23 cellular contexts compared by ENCODE assay signal in the genomic region with DNA sequence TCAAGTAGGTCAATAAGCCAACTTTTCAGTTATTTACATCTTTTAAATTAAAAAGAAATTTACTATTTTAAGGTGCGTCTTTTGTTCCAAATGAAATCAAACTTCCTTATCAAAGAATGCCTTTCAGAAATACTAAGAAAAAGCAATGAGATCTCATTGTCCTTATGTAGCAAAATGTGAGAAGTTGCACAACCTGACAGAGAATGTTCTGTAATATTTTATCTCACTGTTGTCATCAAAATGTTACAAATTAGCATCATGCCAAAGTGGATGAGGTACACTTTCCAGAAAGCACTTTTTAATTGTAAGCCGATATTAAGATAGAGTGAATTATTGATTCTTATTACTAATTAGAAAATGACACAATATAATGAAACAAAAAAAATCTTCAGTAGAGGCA. TPM values are rescaled to one million over a fixed set of nuclear protein-coding genes. Genes with fewer than 3 reads are reported as not detected.
DNase-seq lines count a peak whose midpoint lies in the region; ATAC-seq, FAIRE-seq and TF ChIP-seq lines count a peak whose summit lies in the region.
"Had no signal": no experiment of that assay in that cellular context is flagged by ENCODE, and none has a peak within 500 bp of the region (broad histone marks: within the 10 kb centered on the region; RNA-seq: fewer than 3 reads in every experiment).

No MANE protein-coding gene starts in this region.

- DNase-seq in LHCN-M2 (ENCODE audit: low read depth) (peak; percentile 19), astrocyte (ENCODE audit: low read depth) (no peak), foreskin keratinocyte (peak in 1 of 2 donors; percentile 6), sciatic nerve (ENCODE audit: low spot score) (no peak), NCI-H1048 (lab: John Stamatoyannopoulos, UW) (no peak), NCI-H226 (no peak), nucleus accumbens (lab: John Stamatoyannopoulos, UW) (no peak)
- DNase-seq: activated CD8-positive, alpha-beta T cell treated with anti-CD3 and anti-CD28 coated beads, Interleukin-2, amount 10 ng/mL, durations not matched to agents 7 days and 5 days; activated naive CD8-positive, alpha-beta T cell treated with anti-CD3 and anti-CD28 coated beads, Interleukin-2, amount 50 U/mL, for 24 hours; activated T-cell treated with anti-CD3 and anti-CD28 coated beads, Interleukin-2, amount 50 U/mL, for 72 hours; BE2C; cerebellar nuclear complex; H7; head of caudate nucleus; NCI-H187 treated with DMSO at 0.1 percent for 48 hours; SW 1271; WERI-Rb-1 had no signal

- no peak overlapping the region for H3K4me3 Mint-ChIP-seq in astrocyte (ENCODE audit: unreplicated experiment)
- H3K4me3 Mint-ChIP-seq: activated CD8-positive, alpha-beta T cell treated with anti-CD3 and anti-CD28 coated beads, Interleukin-2, amount 10 ng/mL, durations not matched to agents 7 days and 5 days; activated naive CD8-positive, alpha-beta T cell treated with anti-CD3 and anti-CD28 coated beads, Interleukin-2, amount 50 U/mL, for 24 hours; activated T-cell treated with anti-CD3 and anti-CD28 coated beads, Interleukin-2, amount 50 U/mL, for 72 hours had no signal

- peak overlapping the region; percentile 75 for H3K27ac Mint-ChIP-seq in astrocyte (ENCODE audit: unreplicated experiment)
- H3K27ac Mint-ChIP-seq: activated CD8-positive, alpha-beta T cell treated with anti-CD3 and anti-CD28 coated beads, Interleukin-2, amount 10 ng/mL, durations not matched to agents 7 days and 5 days; activated naive CD8-positive, alpha-beta T cell treated with anti-CD3 and anti-CD28 coated beads, Interleukin-2, amount 50 U/mL, for 24 hours; activated T-cell treated with anti-CD3 and anti-CD28 coated beads, Interleukin-2, amount 50 U/mL, for 72 hours had no signal

- no peak overlapping the region for H3K9ac ChIP-seq in astrocyte (ENCODE audit: low read length)

- H3K36me3 ChIP-seq in astrocyte (ENCODE audit: insufficient read depth, low read length): no peaks in the 10 kb centered on the region
- H3K36me3 ChIP-seq: BE2C, tibial nerve, WERI-Rb-1 had no signal

- H3K4me1 ChIP-seq in astrocyte (ENCODE audit: insufficient read depth, low read length) (no peaks in the 10 kb centered on the region), foreskin keratinocyte (peaks cover 4% of the 10 kb centered on the region)
- H3K4me1 ChIP-seq: BE2C had no signal

- no peaks in the 10 kb centered on the region for H3K79me2 ChIP-seq in astrocyte (ENCODE audit: insufficient read depth, low read length)

- no peak for ATAC-seq in foreskin keratinocyte
- ATAC-seq in sciatic nerve: peak; percentile 74
- ATAC-seq in GM21367 (IDR thresholded peaks at IDR 0.05; ENCODE audit: unreplicated experiment): no peak
- ATAC-seq: activated CD8-positive, alpha-beta T cell treated with anti-CD3 and anti-CD28 coated beads, Interleukin-2, amount 10 ng/mL, durations not matched to agents 7 days and 5 days; activated naive CD8-positive, alpha-beta T cell treated with anti-CD3 and anti-CD28 coated beads, Interleukin-2, amount 50 U/mL, for 24 hours; activated T-cell treated with anti-CD3 and anti-CD28 coated beads, Interleukin-2, amount 50 U/mL, for 72 hours had no signal

- TF ChIP-seq CTCF in astrocyte (IDR thresholded peaks at IDR 0.05; ENCODE audit: insufficient read depth, low read depth, low read length) (no peak), foreskin keratinocyte (conservative IDR thresholded peaks at IDR 0.05) (no peak)

- no peaks in the 10 kb centered on the region for H3K4me1 Mint-ChIP-seq in astrocyte (ENCODE audit: low read depth, unreplicated experiment)
- H3K4me1 Mint-ChIP-seq: activated naive CD8-positive, alpha-beta T cell treated with anti-CD3 and anti-CD28 coated beads, Interleukin-2, amount 50 U/mL, for 24 hours had no signal

- no peak for FAIRE-seq in astrocyte (lab: Jason Lieb, UNC)
- FAIRE-seq: keratinocyte had no signal

- H3K27me3 ChIP-seq in astrocyte (ENCODE audit: insufficient read depth, low read length): no peaks in the 10 kb centered on the region
- no peaks in the 10 kb centered on the region for H3K27me3 ChIP-seq in foreskin keratinocyte
- H3K27me3 ChIP-seq: BE2C, tibial nerve had no signal

- H3K4me3 ChIP-seq in astrocyte (ENCODE audit: insufficient read depth, low read depth, low read length): no peak overlapping the region

- H3K27me3 Mint-ChIP-seq in astrocyte (ENCODE audit: low read depth, unreplicated experiment): no peaks in the 10 kb centered on the region
- H3K27me3 Mint-ChIP-seq: activated naive CD8-positive, alpha-beta T cell treated with anti-CD3 and anti-CD28 coated beads, Interleukin-2, amount 50 U/mL, for 24 hours had no signal

- H4K20me1 ChIP-seq in astrocyte (ENCODE audit: insufficient read depth, low read length): no peaks in the 10 kb centered on the region

- no peak overlapping the region for H2AFZ ChIP-seq in astrocyte (ENCODE audit: low read depth, low read length)

- intact Hi-C loops in sciatic nerve (cut with DNase I): no loop called here

- H3K9me3 ChIP-seq in astrocyte (ENCODE audit: insufficient read depth, low read depth, low read length): no peaks in the 10 kb centered on the region
- H3K9me3 ChIP-seq: BE2C had no signal

- H3K27ac ChIP-seq in astrocyte (ENCODE audit: low read depth, low read length): no peak overlapping the region
- H3K27ac ChIP-seq in foreskin keratinocyte: peak overlapping the region; percentile 25
- H3K27ac ChIP-seq: epithelial cell of prostate, WERI-Rb-1 had no signal

- H3K4me2 ChIP-seq in astrocyte (ENCODE audit: low read length): peak overlapping the region; percentile 85

- H3K36me3 Mint-ChIP-seq in astrocyte (ENCODE audit: low read depth, unreplicated experiment): no peaks in the 10 kb centered on the region

- peaks cover 4% of the 10 kb centered on the region for H3K9me3 Mint-ChIP-seq in astrocyte (ENCODE audit: unreplicated experiment)

RNA-seq across cellular contexts. Expression of a gene that starts 50.4 kb away (rescaled TPM):
- total RNA-seq in LHCN-M2 (2014; rRNA removed): 0.92 and 1.2 TPM in 2 replicates
- polyA plus RNA-seq in LHCN-M2 (2012): 0.07 TPM
- 4.8 and 5.9 TPM in 2 replicates for total RNA-seq in astrocyte
- 0.03 TPM in 1 of 2 replicates, not detected in the other for total RNA-seq in foreskin keratinocyte
- not detected in 2 replicates for polyA plus RNA-seq in foreskin keratinocyte
- 10.6 TPM for total RNA-seq in sciatic nerve
- total RNA-seq: activated CD8-positive, alpha-beta T cell treated with anti-CD3 and anti-CD28 coated beads, Interleukin-2, amount 10 ng/mL, durations not matched to agents 7 days and 5 days; activated T-cell treated with anti-CD3 and anti-CD28 coated beads, Interleukin-2, amount 50 U/mL, for 72 hours; HT1080; OCI-LY7 had no signal
- polyA plus RNA-seq: keratinocyte had no signal
